In the genomic region with DNA sequence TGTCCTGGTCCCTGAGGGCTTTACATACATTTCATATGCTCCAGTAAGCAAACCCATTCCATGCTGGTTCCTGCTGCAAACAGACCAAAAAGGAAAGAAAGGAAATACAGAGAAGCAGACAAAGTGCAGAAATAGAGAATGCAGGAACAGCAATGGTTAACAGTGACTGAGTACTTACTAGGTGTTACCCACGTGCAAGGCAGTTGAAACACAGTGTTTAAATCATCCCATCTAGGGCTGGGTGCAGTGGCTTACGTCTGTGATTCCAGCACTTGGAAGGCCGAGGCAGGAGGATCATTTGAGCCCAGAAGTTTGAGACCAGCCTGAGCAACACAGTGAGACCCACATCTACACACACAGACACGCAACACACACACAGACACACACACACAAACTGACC, we compare ENCODE assay signal across 22 cellular contexts. TPM values are rescaled to one million over a fixed set of nuclear protein-coding genes. Genes with fewer than 3 reads are reported as not detected.
DNase-seq lines count a peak whose midpoint lies in the region; ATAC-seq, FAIRE-seq and TF ChIP-seq lines count a peak whose summit lies in the region.
"Had no signal": no experiment of that assay in that cellular context is flagged by ENCODE, and none has a peak within 500 bp of the region (broad histone marks: within the 10 kb centered on the region; RNA-seq: fewer than 3 reads in every experiment).

No MANE protein-coding gene starts in this region.

- no peak overlapping the region for H3K23ac ChIP-seq in H1 (ENCODE audit: insufficient read length)

- H3K27me3 ChIP-seq in H1 (replicated peaks in 1 of 4; ENCODE audit: control insufficient read depth in 3 of 4, extremely low read depth in 1 of 4, insufficient read depth in 3 of 4, low read length in 3 of 4): no peaks in the 10 kb centered on the region
- H3K27me3 ChIP-seq: body of pancreas, colonic mucosa had no signal

- no peak overlapping the region for H3K18ac ChIP-seq in H1 (ENCODE audit: extremely low read depth, low read length)

- no peaks in the 10 kb centered on the region for H3K79me1 ChIP-seq in H1 (ENCODE audit: low read depth, low read length)

- H3K79me2 ChIP-seq in H1 (ENCODE audit: control insufficient read depth in 1 of 2, insufficient read depth in 2 of 2, low read length in 2 of 2): no peaks in the 10 kb centered on the region

- no peak overlapping the region for H2BK15ac ChIP-seq in H1 (ENCODE audit: low read length)

- H3K27me3 Mint-ChIP-seq in activated CD8-positive, alpha-beta memory T cell treated with anti-CD3 and anti-CD28 coated beads, Interleukin-2, amount 10 ng/mL, durations not matched to agents 7 days and 5 days: no peaks in the 10 kb centered on the region
- H3K27me3 Mint-ChIP-seq in T-helper 17 cell (no peaks in the 10 kb centered on the region), WTC11 (ENCODE audit: low read depth) (no peaks in the 10 kb centered on the region)

- H3K36me3 ChIP-seq in H1 (ENCODE audit: control insufficient read depth in 2 of 4, insufficient read depth in 4 of 4, low read length in 3 of 4): no peaks in the 10 kb centered on the region
- H3K36me3 ChIP-seq: colonic mucosa, HAP-1, thoracic aorta had no signal

- H3K4me3 ChIP-seq in H1 (ENCODE audit: extremely low read depth in 1 of 4, insufficient read depth in 2 of 4, low read depth in 3 of 4, low read length in 4 of 4): no peak overlapping the region
- H3K4me3 ChIP-seq: body of pancreas, colonic mucosa, HAP-1, thoracic aorta had no signal

- H2BK20ac ChIP-seq in H1 (ENCODE audit: low read length): 0 out of 2 replicates have a peak overlapping the region, but pooled peaks have one; percentile 1

- H3K4me3 Mint-ChIP-seq in activated CD8-positive, alpha-beta memory T cell treated with anti-CD3 and anti-CD28 coated beads, Interleukin-2, amount 10 ng/mL, durations not matched to agents 7 days and 5 days: no peak overlapping the region
- H3K4me3 Mint-ChIP-seq in T-helper 17 cell (peak overlapping the region; percentile 47), WTC11 (no peak overlapping the region)
- H3K4me3 Mint-ChIP-seq: nephron progenitor cell had no signal

- no peaks in the 10 kb centered on the region for H3K23me2 ChIP-seq in H1 (ENCODE audit: low read depth, low read length)

- no peak for DNase-seq in activated CD8-positive, alpha-beta memory T cell treated with anti-CD3 and anti-CD28 coated beads, Interleukin-2, amount 10 ng/mL, durations not matched to agents 7 days and 5 days
- DNase-seq in activated CD8-positive, alpha-beta memory T cell treated with anti-CD3 and anti-CD28 coated beads, Interleukin-2, amount 50 U/mL, for 4 hours: no peak
- DNase-seq in T-helper 17 cell: no peak
- no peak for DNase-seq in H1 (ENCODE audit: low read depth in 1 of 2, low spot score in 2 of 2)
- no peak for DNase-seq in NCI-H510A treated with DMSO at 0.1 percent for 48 hours (lab: John Stamatoyannopoulos, UW)
- DNase-seq in NCI-H524 treated with DMSO at 0.1 percent for 48 hours (lab: John Stamatoyannopoulos, UW): no peak
- DNase-seq in WTC11 (ENCODE audit: low spot score): no peak
- DNase-seq: activated naive CD4-positive, alpha-beta T cell treated with anti-CD3 and anti-CD28 coated beads, Interleukin-2, amount 50 U/mL, for 16 hours; activated T-cell treated with anti-CD3 and anti-CD28 coated beads for 4 hours; body of pancreas; colonic mucosa; NCI-H1105; NCI-H69; nephron progenitor cell; PC-3 had no signal

- peaks cover 46% of the 10 kb centered on the region for H3K4me1 Mint-ChIP-seq in activated CD8-positive, alpha-beta memory T cell treated with anti-CD3 and anti-CD28 coated beads, Interleukin-2, amount 10 ng/mL, durations not matched to agents 7 days and 5 days
- peaks cover 33% of the 10 kb centered on the region for H3K4me1 Mint-ChIP-seq in T-helper 17 cell
- H3K4me1 Mint-ChIP-seq in WTC11: no peaks in the 10 kb centered on the region

- H3K27ac ChIP-seq in H1 (ENCODE audit: low read depth, low read length): no peak overlapping the region
- H3K27ac ChIP-seq: body of pancreas, colonic mucosa, KMS-11, thoracic aorta had no signal

- H2BK5ac ChIP-seq in H1 (ENCODE audit: low read depth, low read length): no peak overlapping the region

- no peak for TF ChIP-seq POLR2A in H1 (IDR thresholded peaks at IDR 0.05; ENCODE audit: control extremely low read depth in 1 of 2, low read depth in 2 of 2, low read length in 2 of 2)

- H2BK120ac ChIP-seq in H1 (replicated peaks; ENCODE audit: low read depth, low read length): no peak overlapping the region

- H2BK12ac ChIP-seq in H1 (ENCODE audit: low read depth, low read length): peak overlapping the region; percentile 88; the same call in 1 of the 2 replicates

- H3K14ac ChIP-seq in H1 (ENCODE audit: insufficient read length): no peak overlapping the region

- H3K4me2 ChIP-seq in H1 (ENCODE audit: insufficient read depth in 1 of 2, low read depth in 2 of 2, low read length in 2 of 2): no peak overlapping the region
- H3K4me2 ChIP-seq: KMS-11 had no signal

- H3K9me3 Mint-ChIP-seq in activated CD8-positive, alpha-beta memory T cell treated with anti-CD3 and anti-CD28 coated beads, Interleukin-2, amount 10 ng/mL, durations not matched to agents 7 days and 5 days (ENCODE audit: low read depth): no peaks in the 10 kb centered on the region
- peaks cover 5% of the 10 kb centered on the region for H3K9me3 Mint-ChIP-seq in WTC11

- no peak overlapping the region for H3K56ac ChIP-seq in H1 (replicated peaks; ENCODE audit: insufficient read length, low read depth, low read length)

- peaks cover 5% of the 10 kb centered on the region for H3K36me3 Mint-ChIP-seq in activated CD8-positive, alpha-beta memory T cell treated with anti-CD3 and anti-CD28 coated beads, Interleukin-2, amount 10 ng/mL, durations not matched to agents 7 days and 5 days
- H3K36me3 Mint-ChIP-seq in T-helper 17 cell (ENCODE audit: low read depth) (peaks cover 2% of the 10 kb centered on the region), WTC11 (no peaks in the 10 kb centered on the region)

- H3K9me3 ChIP-seq in T-helper 17 cell (ENCODE audit: control insufficient read depth, low read length, poor library complexity, severe bottlenecking): no peaks in the 10 kb centered on the region
- H3K9me3 ChIP-seq in H1 (ENCODE audit: insufficient read depth in 2 of 2, low read depth in 1 of 2, low read length in 1 of 2): no peaks in the 10 kb centered on the region
- H3K9me3 ChIP-seq: body of pancreas, colonic mucosa, HAP-1, thoracic aorta had no signal

- no peak for TF ChIP-seq CTCF in H1 (IDR thresholded peaks at IDR 0.05; ENCODE audit: control extremely low read depth in 1 of 3, insufficient read depth in 1 of 3, low read depth in 1 of 3, low read length in 3 of 3)
- no peak for TF ChIP-seq CTCF in WTC11 (IDR thresholded peaks at IDR 0.05)

- POLR2A ChIA-PET in H1 (lab: Charles Lee; ENCODE audit: partially characterized antibody): no interaction called here
- POLR2A ChIA-PET in WTC11 (lab: Charles Lee): no interaction called here

- no peaks in the 10 kb centered on the region for H4K20me1 ChIP-seq in H1 (replicated peaks in 1 of 2; ENCODE audit: control insufficient read depth in 1 of 2, insufficient read depth in 2 of 2, low read length in 2 of 2)

- H2AFZ ChIP-seq in H1 (ENCODE audit: low read length): no peak overlapping the region

- no peak for ATAC-seq in activated CD8-positive, alpha-beta memory T cell treated with anti-CD3 and anti-CD28 coated beads, Interleukin-2, amount 10 ng/mL, durations not matched to agents 7 days and 5 days
- ATAC-seq in T-helper 17 cell: no peak
- no peak for ATAC-seq in HG02852 (IDR thresholded peaks at IDR 0.05; ENCODE audit: unreplicated experiment)
- no peak for ATAC-seq in WTC11
- ATAC-seq: body of pancreas, PC-3 had no signal

- H3K9ac ChIP-seq in H1 (replicated peaks in 1 of 4; ENCODE audit: extremely low read depth in 1 of 4, low read depth in 3 of 4, low read length in 3 of 4): no peak overlapping the region
- H3K9ac ChIP-seq: KMS-11 had no signal

- TF ChIP-seq EP300 in H1 (IDR thresholded peaks at IDR 0.05; ENCODE audit: borderline replicate concordance in 1 of 2, low read depth in 2 of 2, low read length in 2 of 2): no peak

- 81% methylated on average over 4 of the region's 4 CpGs; no CpG with 5 or more reads in 1 of the 2 experiments for WGBS in H1 (ENCODE audit: extremely low coverage in 1 of 2, insufficient coverage in 1 of 2, insufficient read length in 1 of 2, insufficient replicate concordance in 2 of 2, low coverage in 1 of 2, low lambda C conversion rate in 2 of 2, missing lambda C conversion rate in 1 of 2), 2 experiments

- no peak overlapping the region for H4K91ac ChIP-seq in H1 (replicated peaks; ENCODE audit: insufficient read length, low read length)

- no peak for FAIRE-seq in H1 (lab: Jason Lieb, UNC)
- FAIRE-seq: islet of Langerhans had no signal

- no peaks in the 10 kb centered on the region for H3K4me1 ChIP-seq in H1 (replicated peaks in 1 of 4; ENCODE audit: control insufficient read depth in 3 of 4, insufficient read depth in 4 of 4, low read length in 3 of 4)
- H3K4me1 ChIP-seq: body of pancreas, HAP-1 had no signal

- CTCF ChIA-PET in activated CD8-positive, alpha-beta memory T cell treated with anti-CD3 and anti-CD28 coated beads, Interleukin-2, amount 10 ng/mL, durations not matched to agents 7 days and 5 days (lab: Charles Lee): interaction anchor here (1.1 to 3.2 kb wide), 2 partner anchors 8 to 114 kb away, joined by 3 to 10 read pairs; no protein-coding TSS in a partner anchor
- CTCF ChIA-PET in H1 (lab: Charles Lee; ENCODE audit: partially characterized antibody) (no interaction called here), WTC11 (lab: Charles Lee) (interaction anchor here (1.6 kb wide), 1 partner anchor 16 kb away, joined by 6 read pairs; no protein-coding TSS in a partner anchor)

- no peak overlapping the region for H4K8ac ChIP-seq in H1 (ENCODE audit: extremely low read depth, insufficient read depth, low read length)

- H3K4ac ChIP-seq in H1 (replicated peaks; ENCODE audit: insufficient read length, low read depth, low read length): no peak overlapping the region

- no peak for TF ChIP-seq RAD21 in H1 (IDR thresholded peaks at IDR 0.05 in 1 of 2, conservative IDR thresholded peaks at IDR 0.05 in 1 of 2; ENCODE audit: low read depth in 2 of 2, low read length in 2 of 2)

- peak overlapping the region; percentile 56 for H3K27ac Mint-ChIP-seq in activated CD8-positive, alpha-beta memory T cell treated with anti-CD3 and anti-CD28 coated beads, Interleukin-2, amount 10 ng/mL, durations not matched to agents 7 days and 5 days
- H3K27ac Mint-ChIP-seq in T-helper 17 cell (peak overlapping the region; percentile 98), WTC11 (no peak overlapping the region)
- H3K27ac Mint-ChIP-seq: nephron progenitor cell had no signal

- no peak overlapping the region for H2AK5ac ChIP-seq in H1 (ENCODE audit: low read depth, low read length)

- no peak overlapping the region for H4K5ac ChIP-seq in H1 (ENCODE audit: insufficient read length, low read depth, low read length)

RNA-seq across cellular contexts. Expression of a gene that starts 21.2 kb away (rescaled TPM):
- total RNA-seq in activated CD8-positive, alpha-beta memory T cell treated with anti-CD3 and anti-CD28 coated beads, Interleukin-2, amount 10 ng/mL, durations not matched to agents 7 days and 5 days: 1 to 10 TPM; 6.8 to 7.4 TPM
- 1 to 10 TPM; 6.1 to 6.3 TPM for total RNA-seq in T-helper 17 cell
- total RNA-seq in H1 (2021; fragmentation: NEBNext Ultra II Directional; extraction: Animal tissue kit (Norgen Biotek cat#: 25700)): not detected in 2 replicates
- polyA plus RNA-seq in H1 (2011; rRNA removed): 1.4 and 1.5 TPM in 2 replicates
- 1.1 TPM for polyA plus RNA-seq in H1 (2011; cell fraction: cytosol; rRNA removed)
- 1.2 TPM for polyA plus RNA-seq in H1 (2011; cell fraction: nucleus; rRNA removed)
- 0.67 to 1.2 TPM (median 1.0 TPM) in 3 of 4 replicates, not detected in the other for polyA plus RNA-seq in H1 (2012, experiment 1 of 2)
- polyA plus RNA-seq in H1 (2012, experiment 2 of 2): 0.98 TPM
- polyA plus RNA-seq in H1 (2013, experiment 1 of 2): 0.12 TPM
- 0.29 TPM for polyA plus RNA-seq in H1 (2013, experiment 2 of 2)
- polyA minus RNA-seq in H1 (2011; rRNA and poly(A)+ RNA removed): 0.25 and 1.1 TPM in 2 replicates
- polyA minus RNA-seq in H1 (2011; cell fraction: cytosol; rRNA and poly(A)+ RNA removed): not detected
- not detected for polyA minus RNA-seq in H1 (2011; cell fraction: nucleus; rRNA and poly(A)+ RNA removed)
- 0.41 to 0.73 TPM (median 0.42 TPM) in 3 replicates for total RNA-seq in WTC11 (2021)
- total RNA-seq: A673, Daoy, PC-3 had no signal
